ENCODE assay signal across 18 cellular contexts in the genomic region with DNA sequence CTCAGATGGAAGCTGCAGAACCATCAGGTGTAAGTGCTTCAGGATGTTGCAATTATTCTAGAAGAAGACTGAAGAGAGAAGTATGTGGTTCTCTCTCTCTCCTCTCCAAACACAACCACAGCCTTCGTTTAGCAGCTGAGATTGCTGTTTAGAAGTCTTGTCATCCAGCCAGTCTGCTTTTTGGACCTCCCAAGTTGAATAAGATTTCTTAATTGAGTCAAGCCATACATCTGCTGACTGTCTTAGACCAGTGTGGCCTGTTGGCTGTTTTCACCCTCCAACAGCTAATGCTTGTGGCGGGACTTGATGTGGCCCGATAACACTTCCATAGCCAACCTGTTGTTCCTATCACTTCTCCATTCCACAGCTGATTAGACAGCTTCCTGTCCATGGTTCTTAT.
DNase-seq lines count a peak whose midpoint lies in the region; ATAC-seq, FAIRE-seq and TF ChIP-seq lines count a peak whose summit lies in the region.
"Had no signal": no experiment of that assay in that cellular context is flagged by ENCODE, and none has a peak within 500 bp of the region (broad histone marks: within the 10 kb centered on the region; RNA-seq: fewer than 3 reads in every experiment).

No MANE protein-coding gene starts in this region.

- peak; percentile 51 for DNase-seq in A172 (ENCODE audit: low spot score)
- DNase-seq in GM04504 (ENCODE audit: low read depth), result peak; percentile 78
- peak; percentile 69 for DNase-seq in amniotic epithelial cell (ENCODE audit: low read depth)
- DNase-seq in glomerular visceral epithelial cell (ENCODE audit: extremely low spot score), result peak; percentile 19
- no peak for DNase-seq in NCI-H1092 treated with DMSO at 0.1 percent for 48 hours (lab: John Stamatoyannopoulos, UW)
- DNase-seq in GM12892 (ENCODE audit: insufficient read length), result no peak
- DNase-seq: activated CD4-positive, alpha-beta T cell treated with anti-CD3 and anti-CD28 coated beads for 1 hour; activated effector memory CD4-positive, alpha-beta T cell treated with anti-CD3 and anti-CD28 coated beads, Interleukin-2, amount 50 U/mL, for 16 hours; Caco-2; heart left ventricle; kidney; NCI-H526 treated with DMSO at 0.1 percent for 48 hours; PC-3; T1000; upper lobe of right lung had no signal

- no peak for ATAC-seq in HG02970 (IDR thresholded peaks at IDR 0.05; ENCODE audit: low FRiP score, unreplicated experiment)
- ATAC-seq in HG02938 (IDR thresholded peaks at IDR 0.05; ENCODE audit: unreplicated experiment), result no peak
- ATAC-seq: GM12878, PC-3, upper lobe of right lung had no signal

- no peak for TF ChIP-seq POLR2A in GM12892 (IDR thresholded peaks at IDR 0.05; ENCODE audit: low read depth, low read length)

- no peak for FAIRE-seq in GM12892 (lab: Jason Lieb, UNC)
- FAIRE-seq: GM12878, kidney had no signal

Comparison
In these comparisons a context has a peak if more than half of its experiments do, and no peak if none do; other contexts are left out.
1. DNase-seq: peak in A172 (single experiment), GM04504 (single experiment), amniotic epithelial cell (single experiment) and glomerular visceral epithelial cell (single experiment); none in NCI-H1092 treated with DMSO at 0.1 percent for 48 hours (single experiment) and GM12892 (single experiment).